8 cellular contexts compared by ENCODE assay signal in genomic region chr1:15410223-15410883, GRCh38. TPM values are rescaled to one million over a fixed set of nuclear protein-coding genes. Genes with fewer than 3 reads are reported as not detected.
A peak's percentile ranks its signal among the peaks of the same experiment; 100 is the strongest.
DNase-seq lines count a peak whose midpoint lies in the region; ATAC-seq and TF ChIP-seq lines count a peak whose summit lies in the region.

No MANE protein-coding gene starts in this region.

- peaks cover 0 to 54% (median 28%) of the 10 kb centered on the region in 4 donors for H3K4me1 Mint-ChIP-seq in CD4-positive, CD25-positive, alpha-beta regulatory T cell
- peaks cover 27% of the 10 kb centered on the region for H3K4me1 Mint-ChIP-seq in mesothelial cell of epicardium

- ATAC-seq in CD4-positive, CD25-positive, alpha-beta regulatory T cell (ENCODE audit: low read depth in 2 of 2): no peak
- ATAC-seq in body of pancreas: no peak

- H3K27ac Mint-ChIP-seq in CD4-positive, CD25-positive, alpha-beta regulatory T cell: peak overlapping the region; percentile 74 to 95 (median 91)
- peak overlapping the region; percentile 75 for H3K27ac Mint-ChIP-seq in mesothelial cell of epicardium

- peaks cover 18% of the 10 kb centered on the region for H3K27me3 Mint-ChIP-seq in CD4-positive, CD25-positive, alpha-beta regulatory T cell
- peaks cover 39% of the 10 kb centered on the region for H3K27me3 Mint-ChIP-seq in mesothelial cell of epicardium (ENCODE audit: low read depth)

- TF ChIP-seq POLR2A in body of pancreas (IDR thresholded peaks at IDR 0.05): no peak

- H3K27ac ChIP-seq in CD4-positive, CD25-positive, alpha-beta regulatory T cell (ENCODE audit: insufficient read depth, low read length, poor library complexity, severe bottlenecking): peak overlapping the region; percentile 77
- H3K27ac ChIP-seq in HL-60 (replicated peaks) (peak overlapping the region; percentile 88), body of pancreas (peak overlapping the region; percentile 32 to 86 (median 79))

- peaks cover 45% of the 10 kb centered on the region for H3K4me1 ChIP-seq in CD4-positive, CD25-positive, alpha-beta regulatory T cell (ENCODE audit: control insufficient read depth, insufficient read depth, low read length, poor library complexity, severe bottlenecking)
- H3K4me1 ChIP-seq in body of pancreas: peaks cover 50% of the 10 kb centered on the region

- TF ChIP-seq CTCF in HL-60 (IDR thresholded peaks at IDR 0.05; ENCODE audit: insufficient read depth, low read length): no peak
- no peak for TF ChIP-seq CTCF in body of pancreas (IDR thresholded peaks at IDR 0.05)
- TF ChIP-seq CTCF in mesothelial cell of epicardium (IDR thresholded peaks at IDR 0.05; ENCODE audit: unreplicated experiment): no peak
- TF ChIP-seq CTCF in GM20000 (IDR thresholded peaks at IDR 0.05; ENCODE audit: extremely low read depth, missing control alignments): no peak

- WGBS in body of pancreas, 2 donors: 1 to 11% methylated on average over 8 to 48 of the region's 53 CpGs

- H3K27me3 ChIP-seq in CD4-positive, CD25-positive, alpha-beta regulatory T cell (ENCODE audit: control insufficient read depth, insufficient read depth, low read length): no peaks in the 10 kb centered on the region
- H3K27me3 ChIP-seq in HL-60 (ENCODE audit: insufficient read depth, poor library complexity, severe bottlenecking) (peaks cover 2% of the 10 kb centered on the region), body of pancreas (no peaks in the 10 kb centered on the region)

- intact Hi-C loops in body of pancreas (cut with DNase I): no loop called here

- no peaks in the 10 kb centered on the region for H3K9me3 ChIP-seq in CD4-positive, CD25-positive, alpha-beta regulatory T cell (ENCODE audit: control insufficient read depth in 2 of 2, low read length in 2 of 2)
- H3K9me3 ChIP-seq in body of pancreas: no peaks in the 10 kb centered on the region

- peak overlapping the region; percentile 92 to 96 (median 94) for H3K4me3 Mint-ChIP-seq in CD4-positive, CD25-positive, alpha-beta regulatory T cell
- peak overlapping the region; percentile 79 for H3K4me3 Mint-ChIP-seq in mesothelial cell of epicardium

- peak in 1 of 3 donors; percentile 22 for DNase-seq in CD4-positive, CD25-positive, alpha-beta regulatory T cell
- no peak for DNase-seq in HL-60 (ENCODE audit: low read depth in 1 of 2, low spot score in 1 of 2)
- peak in 1 of 4 donors; percentile 28 for DNase-seq in body of pancreas
- DNase-seq in mesothelial cell of epicardium (ENCODE audit: low spot score in 2 of 2, unreplicated experiment in 2 of 2): no peak
- DNase-seq in SW480 (ENCODE audit: low spot score): no peak
- DNase-seq in NCI-H510A (lab: John Stamatoyannopoulos, UW): no peak
- no peak for DNase-seq in central memory CD4-positive, alpha-beta T cell
- no peak for DNase-seq in GM20000 (ENCODE audit: low spot score)

- peak overlapping the region; percentile 86 for H3K4me3 ChIP-seq in CD4-positive, CD25-positive, alpha-beta regulatory T cell (ENCODE audit: low read depth, low read length)
- H3K4me3 ChIP-seq in HL-60 (replicated peaks; ENCODE audit: insufficient read depth, low read length): peak overlapping the region; percentile 89
- H3K4me3 ChIP-seq in body of pancreas: peak overlapping the region; percentile 70 to 91

- H3K36me3 Mint-ChIP-seq in CD4-positive, CD25-positive, alpha-beta regulatory T cell: peaks cover 12% of the 10 kb centered on the region
- peaks cover 3% of the 10 kb centered on the region for H3K36me3 Mint-ChIP-seq in mesothelial cell of epicardium

- peaks cover 10% of the 10 kb centered on the region for H3K36me3 ChIP-seq in CD4-positive, CD25-positive, alpha-beta regulatory T cell (ENCODE audit: control insufficient read depth, insufficient read depth, low read length)
- no peaks in the 10 kb centered on the region for H3K36me3 ChIP-seq in body of pancreas (replicated peaks in 1 of 2; ENCODE audit: insufficient read depth in 1 of 2, low read depth in 2 of 2)

- H3K9me3 Mint-ChIP-seq in CD4-positive, CD25-positive, alpha-beta regulatory T cell: no peaks in the 10 kb centered on the region
- no peaks in the 10 kb centered on the region for H3K9me3 Mint-ChIP-seq in mesothelial cell of epicardium

RNA-seq across cellular contexts. Expression of gene EFHD2, which starts 0.7 kb away (rescaled TPM):
- 93.6 TPM for total RNA-seq in CD4-positive, CD25-positive, alpha-beta regulatory T cell
- 10 to 100 TPM; 45.3 to 77.4 (median 61.3) TPM for polyA plus RNA-seq in CD4-positive, CD25-positive, alpha-beta regulatory T cell
- total RNA-seq in body of pancreas (10 to 100 TPM; 56.7 to 78.6 TPM), mesothelial cell of epicardium (16.2 to 18.0 TPM (median 17.5 TPM) in 3 replicates)

RNA-seq across cellular contexts. Expression of gene CTRC, which starts 27.9 kb away (rescaled TPM):
- total RNA-seq in CD4-positive, CD25-positive, alpha-beta regulatory T cell: 1.4 TPM
- polyA plus RNA-seq in CD4-positive, CD25-positive, alpha-beta regulatory T cell: not detected
- over 10,000 TPM in 1 of 2 donors, 1,000 to 10,000 TPM in 1; 6,275 to 13,040 TPM for total RNA-seq in body of pancreas
- 0.13 to 1.2 TPM (median 0.38 TPM) in 3 replicates for total RNA-seq in mesothelial cell of epicardium

RNA-seq across cellular contexts. Expression of gene CELA2A, which starts 46.2 kb away (rescaled TPM):
- total RNA-seq in CD4-positive, CD25-positive, alpha-beta regulatory T cell: not detected
- not detected for polyA plus RNA-seq in CD4-positive, CD25-positive, alpha-beta regulatory T cell
- total RNA-seq in body of pancreas (over 10,000 TPM in 1 of 2 donors, 1,000 to 10,000 TPM in 1; 4,384 to 21,046 TPM), mesothelial cell of epicardium (not detected in 3 replicates)

Comparison
In these comparisons a context has a peak if more than half of its experiments do, and no peak if none do; other contexts are left out.
1. RNA of gene CTRC, which starts 27.9 kb away (total RNA-seq): 6,275 to 13,040 TPM in body of pancreas; 1.4 TPM in CD4-positive, CD25-positive, alpha-beta regulatory T cell (single experiment) and 0.13 to 1.2 TPM in mesothelial cell of epicardium; every median in the first group is over 1,000 times any median in the second.
2. RNA of gene CELA2A, which starts 46.2 kb away (total RNA-seq): 4,384 to 21,046 TPM in body of pancreas; not detected in mesothelial cell of epicardium and not detected in CD4-positive, CD25-positive, alpha-beta regulatory T cell (single experiment); every median in the first group is over 1,000 times any median in the second.
3. Peak in every context shown above with its lines, with median percentiles within 50 percentile points of each other: H3K27ac ChIP-seq and H3K4me3 ChIP-seq.